Comparison of ENCODE assay signal across 8 cellular contexts in the genomic region with DNA sequence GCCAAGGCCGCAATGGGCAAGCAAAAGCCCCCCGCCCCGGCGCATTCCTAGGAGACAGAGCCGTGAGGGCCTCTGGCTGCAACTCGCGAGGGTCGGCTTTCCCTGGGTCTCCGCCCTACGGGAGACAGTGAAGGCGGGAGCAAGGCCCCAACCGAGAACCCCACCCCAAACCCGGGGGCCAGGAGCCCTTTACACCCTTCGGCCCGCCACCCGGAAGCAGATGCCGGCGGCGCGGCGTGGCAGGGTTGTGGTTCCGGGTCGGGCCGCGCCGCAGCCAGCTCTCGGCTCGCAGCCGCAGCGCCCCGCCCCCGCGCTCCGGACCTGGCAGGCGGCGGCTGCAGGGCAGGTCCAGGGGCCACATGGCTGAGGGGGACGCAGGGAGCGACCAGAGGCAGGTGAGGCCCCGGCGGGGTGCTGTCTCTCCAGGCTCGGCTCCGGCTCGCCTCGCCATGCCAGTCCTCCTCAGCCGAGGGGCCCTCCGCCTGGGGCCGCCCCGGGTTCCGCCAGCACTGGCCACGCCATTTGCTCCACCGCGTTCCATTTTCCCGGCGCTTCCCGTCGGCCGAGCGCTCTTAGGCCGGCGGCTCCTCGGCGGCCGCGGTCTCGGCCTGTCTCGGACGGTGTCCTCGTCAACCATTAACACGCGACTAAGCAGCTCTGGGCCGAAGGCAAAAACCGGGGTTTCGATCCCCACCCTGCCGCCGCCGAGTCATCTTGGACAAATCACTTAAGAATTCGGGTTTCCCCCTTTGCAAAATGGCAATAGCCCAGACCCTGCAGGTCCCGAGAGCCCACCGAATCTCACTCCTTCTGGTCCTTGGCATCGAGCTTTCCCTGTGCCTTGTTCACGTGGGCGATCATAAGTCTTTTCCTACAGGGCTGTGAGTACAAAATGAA. TPM values are rescaled to one million over a fixed set of nuclear protein-coding genes. Genes with fewer than 3 reads are reported as not detected.
A peak's percentile ranks its signal among the peaks of the same experiment; 100 is the strongest.
DNase-seq lines count a peak whose midpoint lies in the region; ATAC-seq and TF ChIP-seq lines count a peak whose summit lies in the region.

A gene with protein sequence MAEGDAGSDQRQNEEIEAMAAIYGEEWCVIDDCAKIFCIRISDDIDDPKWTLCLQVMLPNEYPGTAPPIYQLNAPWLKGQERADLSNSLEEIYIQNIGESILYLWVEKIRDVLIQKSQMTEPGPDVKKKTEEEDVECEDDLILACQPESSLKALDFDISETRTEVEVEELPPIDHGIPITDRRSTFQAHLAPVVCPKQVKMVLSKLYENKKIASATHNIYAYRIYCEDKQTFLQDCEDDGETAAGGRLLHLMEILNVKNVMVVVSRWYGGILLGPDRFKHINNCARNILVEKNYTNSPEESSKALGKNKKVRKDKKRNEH (plus strand): TSS at position 273 of the 897 bp plus-strand sequence. CDS start 87 bp downstream, at position 360.

- DNase-seq in BE2C = peak; percentile 87
- peak; percentile 87 for DNase-seq in NCI-H774 (lab: John Stamatoyannopoulos, UW)
- peak; percentile 93 for DNase-seq in activated CD8-positive, alpha-beta memory T cell treated with anti-CD3 and anti-CD28 coated beads for 24 hours
- peak; percentile 59 for DNase-seq in effector CD8-positive, alpha-beta T cell (lab: John Stamatoyannopoulos, UW)
- DNase-seq in lung (ENCODE audit: low spot score) = peak; percentile 80
- peak; percentile 53 to 75 (median 68) for DNase-seq in stimulated activated CD4-positive, alpha-beta T cell treated with anti-CD3 and anti-CD28 coated beads, TNF-alpha, amount 100 ng/mL, for 24 hours (ENCODE audit: low read depth in 3 of 3)

- H3K27me3 ChIP-seq in BE2C (no peaks in the 10 kb centered on the region), lung (ENCODE audit: control insufficient read depth, insufficient read depth) (no peaks in the 10 kb centered on the region)

- peak within 1 kb of the TSS; percentile 68 for H3K4me3 ChIP-seq in BE2C (ENCODE audit: low read depth, low read length)
- peak within 1 kb of the TSS; percentile 92 for H3K4me3 ChIP-seq in lung

- peak within 1 kb of the TSS; percentile 89 to 95 for H3K27ac ChIP-seq in lung (ENCODE audit: low read depth in 1 of 2, low read length in 1 of 2)

- TF ChIP-seq CTCF in BE2C (IDR thresholded peaks at IDR 0.05; ENCODE audit: low read depth, low read length) (no peak), lung (IDR thresholded peaks at IDR 0.05; ENCODE audit: control extremely low read depth, extremely low read depth) (no peak)

- ATAC-seq in GM19035 (IDR thresholded peaks at IDR 0.05; ENCODE audit: unreplicated experiment) = peak; percentile 92
- peak; percentile 90 for ATAC-seq in HG03342 (IDR thresholded peaks at IDR 0.05; ENCODE audit: unreplicated experiment)
- peak; percentile 99 for ATAC-seq in lung (ENCODE audit: insufficient read depth, low FRiP score)

- H3K9me3 ChIP-seq in BE2C (no peaks in the 10 kb centered on the region), lung (ENCODE audit: control insufficient read depth in 2 of 2, insufficient read depth in 1 of 2, low read length in 1 of 2) (peaks cover 0 to 4% of the 10 kb centered on the region in 2 donors)

- H3K4me1 ChIP-seq in BE2C (no peaks in the 10 kb centered on the region), lung (ENCODE audit: control insufficient read depth in 2 of 2, insufficient read depth in 2 of 2, low read length in 2 of 2) (peaks cover 0 to 5% of the 10 kb centered on the region in 2 donors)

- no peaks in the 10 kb centered on the region for H3K36me3 ChIP-seq in BE2C
- peaks cover 1 to 8% of the 10 kb centered on the region in 2 donors for H3K36me3 ChIP-seq in lung (ENCODE audit: control insufficient read depth in 2 of 2, insufficient read depth in 2 of 2, low read length in 2 of 2)

- 2% methylated on average over 64 to 82 of the region's 82 CpGs for WGBS in lung, 2 donors

RNA-seq across cellular contexts. Expression of the gene that starts here (rescaled TPM):
- polyA plus RNA-seq in BE2C (2012; ENCODE audit: insufficient read depth, insufficient read length, low read depth) = 15.1 TPM
- 10 to 100 TPM; 29.0 to 29.6 TPM for total RNA-seq in lung
- 10 to 100 TPM; 12.0 to 21.0 TPM for polyA plus RNA-seq in lung

Comparison
In these comparisons a context has a peak if more than half of its experiments do, and no peak if none do; other contexts are left out.
1. Peak in every context shown above with its lines: DNase-seq, ATAC-seq, H3K4me3 ChIP-seq and H3K27ac ChIP-seq.